26 cellular contexts compared by ENCODE assay signal in the genomic region with DNA sequence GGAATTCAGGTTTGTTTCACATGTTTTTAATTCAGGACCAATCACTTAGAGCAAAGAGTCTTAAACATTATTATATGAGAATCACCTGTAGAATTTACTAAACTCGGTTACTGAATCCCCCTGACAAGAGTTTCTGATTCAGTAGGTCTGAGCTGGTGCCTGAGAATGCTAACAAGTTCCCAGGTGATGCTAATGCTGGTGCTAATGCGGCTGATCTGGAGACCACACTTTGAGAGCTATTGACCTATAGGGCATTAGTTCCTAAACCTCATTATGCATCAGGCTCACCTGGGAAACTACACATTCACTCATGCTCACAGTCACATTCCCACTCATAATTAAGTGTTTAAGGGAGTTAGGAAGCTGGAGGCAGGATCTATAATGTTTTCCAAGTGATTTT.
"Had no signal": no experiment of that assay in that cellular context is flagged by ENCODE, and none has a peak within 500 bp of the region (broad histone marks: within the 10 kb centered on the region; RNA-seq: fewer than 3 reads in every experiment).

No MANE protein-coding gene starts in this region.

- H2AFZ ChIP-seq: hepatocyte had no signal

- H3K4me2 ChIP-seq: hepatocyte had no signal

- H3K9me3 ChIP-seq: heart right ventricle, left ventricle myocardium inferior, pancreas, prostate gland, stomach, testis, thyroid gland, transverse colon, upper lobe of left lung had no signal

- DNase-seq: heart right ventricle; kidney; left colon; left ventricle myocardium inferior; naive thymus-derived CD8-positive, alpha-beta T cell; nucleus accumbens; pancreas; posterior cingulate gyrus; retina; right cardiac atrium; stimulated activated CD4-positive, alpha-beta T cell treated with anti-CD3 and anti-CD28 coated beads, Interleukin-12 subunit alpha, Interleukin-12 subunit beta, amount 100 ng/mL, for 4 hours; stimulated activated CD4-positive, alpha-beta T cell treated with anti-CD3 and anti-CD28 coated beads, Interleukin-15, amount 100 ng/mL, for 24 hours; stimulated activated CD4-positive, alpha-beta T cell treated with anti-CD3 and anti-CD28 coated beads, Interleukin-2, amount 100 ng/mL, for 24 hours; stimulated activated CD4-positive, alpha-beta T cell treated with anti-CD3 and anti-CD28 coated beads, Interleukin-4, amount 100 ng/mL, for 1 hour; stimulated activated naive B cell treated with anti-CD40 and anti-IgM and Interleukin-4, amounts not matched to agents 10 μg/mL and 1 μg/mL and 100 μg/mL, for 72 hours; stimulated activated naive CD8-positive, alpha-beta T cell treated with anti-CD3 and anti-CD28 coated beads, Interleukin-15, Interleukin-2, amounts not matched to agents 100 U/mL and 50 U/mL, for 24 hours; stomach; testis; thyroid gland; transverse colon; upper lobe of left lung had no signal

- H3K27me3 ChIP-seq: heart right ventricle, hepatocyte, pancreas, stomach, testis, thyroid gland, transverse colon, upper lobe of left lung had no signal

- ATAC-seq: heart right ventricle; left colon; naive thymus-derived CD8-positive, alpha-beta T cell; pancreas; right cardiac atrium; sciatic nerve; stimulated activated naive B cell treated with anti-CD40 and anti-IgM and Interleukin-4, amounts not matched to agents 10 μg/mL and 1 μg/mL and 100 μg/mL, for 72 hours; stimulated activated naive CD8-positive, alpha-beta T cell treated with anti-CD3 and anti-CD28 coated beads, Interleukin-15, Interleukin-2, amounts not matched to agents 100 U/mL and 50 U/mL, for 24 hours had no signal

- H3K4me3 ChIP-seq: heart right ventricle, hepatocyte, left ventricle myocardium inferior, lung, pancreas, prostate gland, skin epidermis, stomach, testis, thyroid gland, transverse colon, upper lobe of left lung had no signal

- H3K4me1 ChIP-seq: pancreas, prostate gland had no signal

- H3K36me3 ChIP-seq: pancreas, prostate gland, thyroid gland, transverse colon had no signal

- H3K27ac ChIP-seq: heart right ventricle, hepatocyte, left ventricle myocardium inferior, pancreas, prostate gland, skin epidermis, testis, thyroid gland, upper lobe of left lung had no signal
